In genomic region chr16:67651847-67652246, GRCh38 we compare ENCODE assay signal across 18 cellular contexts. TPM values are rescaled to one million over a fixed set of nuclear protein-coding genes. Genes with fewer than 3 reads are reported as not detected.
A peak's percentile ranks its signal among the peaks of the same experiment; 100 is the strongest.
DNase-seq lines count a peak whose midpoint lies in the region; ATAC-seq, FAIRE-seq and TF ChIP-seq lines count a peak whose summit lies in the region.
"Had no signal": no experiment of that assay in that cellular context is flagged by ENCODE, and none has a peak within 500 bp of the region (broad histone marks: within the 10 kb centered on the region; RNA-seq: fewer than 3 reads in every experiment).

No MANE protein-coding gene starts in this region.

- TF ChIP-seq CTCF in Calu3 (IDR thresholded peaks at IDR 0.05; ENCODE audit: unreplicated experiment) (no peak), nephron (IDR thresholded peaks at IDR 0.05; ENCODE audit: unreplicated experiment in 3 of 3) (no peak)

- CTCF ChIA-PET in Calu3 (lab: Charles Lee): interaction anchor here (1.0 kb wide), 1 partner anchor 131 kb away, joined by 3 read pairs; no protein-coding TSS in a partner anchor

- DNase-seq in 8988T: peak; percentile 63
- DNase-seq in Calu3: no peak
- no peak for DNase-seq in activated T-helper 1 cell treated with anti-CD3 and anti-CD28 coated beads, Interleukin-12 subunit alpha, Interleukin-12 subunit beta, Interleukin-2, Interleukin-4 antibody, amounts not matched to agents 30 ng/mL and 10 ng/mL and 1 ng/mL, durations not matched to agents 14 hours and 24 hours and 36 hours (ENCODE audit: low spot score)
- DNase-seq in RCC 7860 (ENCODE audit: low spot score): no peak
- DNase-seq in NCI-H748 (lab: John Stamatoyannopoulos, UW; ENCODE audit: unreplicated experiment): no peak
- DNase-seq: activated CD4-positive, alpha-beta T cell treated with anti-CD3 and anti-CD28 coated beads for 48 hours; activated gamma-delta T cell; dermis blood vessel endothelial cell; DMS153; NCI-H1092 treated with DMSO at 0.1 percent for 48 hours; NCI-H2029; NCI-H226; NCI-H82; sigmoid colon had no signal

- peak overlapping the region; percentile 44 for H3K4me3 Mint-ChIP-seq in Calu3 (ENCODE audit: low read depth, unreplicated experiment)
- H3K4me3 Mint-ChIP-seq in activated T-helper 1 cell treated with anti-CD3 and anti-CD28 coated beads, Interleukin-12 subunit alpha, Interleukin-12 subunit beta, Interleukin-2, Interleukin-4 antibody, amounts not matched to agents 30 ng/mL and 10 ng/mL and 1 ng/mL, durations not matched to agents 14 hours and 24 hours and 36 hours: no peak overlapping the region
- H3K4me3 Mint-ChIP-seq in nephron: peak overlapping the region; percentile 79 to 83 (median 81)

- no peak for FAIRE-seq in RCC 7860 (lab: Jason Lieb, UNC)
- FAIRE-seq: G401.6 had no signal

- peaks cover 89% of the 10 kb centered on the region for H3K27me3 Mint-ChIP-seq in Calu3 (ENCODE audit: unreplicated experiment)
- H3K27me3 Mint-ChIP-seq in activated T-helper 1 cell treated with anti-CD3 and anti-CD28 coated beads, Interleukin-12 subunit alpha, Interleukin-12 subunit beta, Interleukin-2, Interleukin-4 antibody, amounts not matched to agents 30 ng/mL and 10 ng/mL and 1 ng/mL, durations not matched to agents 14 hours and 24 hours and 36 hours (ENCODE audit: insufficient read depth): no peaks in the 10 kb centered on the region
- peaks cover 57% of the 10 kb centered on the region for H3K27me3 Mint-ChIP-seq in nephron (ENCODE audit: low read depth)

- H3K27ac Mint-ChIP-seq in Calu3 (ENCODE audit: unreplicated experiment) (no peak overlapping the region), nephron (no peak overlapping the region)
- peak overlapping the region; percentile 74 for H3K27ac Mint-ChIP-seq in activated T-helper 1 cell treated with anti-CD3 and anti-CD28 coated beads, Interleukin-12 subunit alpha, Interleukin-12 subunit beta, Interleukin-2, Interleukin-4 antibody, amounts not matched to agents 30 ng/mL and 10 ng/mL and 1 ng/mL, durations not matched to agents 14 hours and 24 hours and 36 hours

- H3K9me3 Mint-ChIP-seq in Calu3 (ENCODE audit: low read depth, unreplicated experiment) (no peaks in the 10 kb centered on the region), nephron (no peaks in the 10 kb centered on the region)
- H3K9me3 Mint-ChIP-seq in activated T-helper 1 cell treated with anti-CD3 and anti-CD28 coated beads, Interleukin-12 subunit alpha, Interleukin-12 subunit beta, Interleukin-2, Interleukin-4 antibody, amounts not matched to agents 30 ng/mL and 10 ng/mL and 1 ng/mL, durations not matched to agents 14 hours and 24 hours and 36 hours: no peaks in the 10 kb centered on the region

- intact Hi-C loops in Calu3 (cut with micrococcal nuclease; ENCODE audit: unreplicated experiment): no loop called here
- intact Hi-C loops in activated T-helper 1 cell treated with anti-CD3 and anti-CD28 coated beads, Interleukin-12 subunit alpha, Interleukin-12 subunit beta, Interleukin-2, Interleukin-4 antibody, amounts not matched to agents 30 ng/mL and 10 ng/mL and 1 ng/mL, durations not matched to agents 14 hours and 24 hours and 36 hours (cut with micrococcal nuclease): no loop called here

- no peak for ATAC-seq in HG03442 (IDR thresholded peaks at IDR 0.05; ENCODE audit: unreplicated experiment)
- ATAC-seq: Right ventricle myocardium inferior had no signal

- H3K36me3 Mint-ChIP-seq in Calu3 (ENCODE audit: insufficient read depth, unreplicated experiment) (peaks cover 15% of the 10 kb centered on the region), nephron (ENCODE audit: low read depth) (no peaks in the 10 kb centered on the region)
- H3K36me3 Mint-ChIP-seq in activated T-helper 1 cell treated with anti-CD3 and anti-CD28 coated beads, Interleukin-12 subunit alpha, Interleukin-12 subunit beta, Interleukin-2, Interleukin-4 antibody, amounts not matched to agents 30 ng/mL and 10 ng/mL and 1 ng/mL, durations not matched to agents 14 hours and 24 hours and 36 hours (ENCODE audit: low read depth): peaks cover 34% of the 10 kb centered on the region

- BruUV-seq in Calu3 (replicated peaks; lab: Mats Ljungman, UMichigan): no TSS peak

- H3K4me1 Mint-ChIP-seq in Calu3 (ENCODE audit: low read depth, unreplicated experiment) (no peaks in the 10 kb centered on the region), nephron (no peaks in the 10 kb centered on the region)
- H3K4me1 Mint-ChIP-seq in activated T-helper 1 cell treated with anti-CD3 and anti-CD28 coated beads, Interleukin-12 subunit alpha, Interleukin-12 subunit beta, Interleukin-2, Interleukin-4 antibody, amounts not matched to agents 30 ng/mL and 10 ng/mL and 1 ng/mL, durations not matched to agents 14 hours and 24 hours and 36 hours (ENCODE audit: low read depth): peaks cover 4% of the 10 kb centered on the region

RNA-seq across cellular contexts. Expression of gene CARMIL2, which starts 6.9 kb away (rescaled TPM):
- total RNA-seq in Calu3 (2022): 4.4 and 4.9 TPM in 2 replicates
- total RNA-seq in activated T-helper 1 cell treated with anti-CD3 and anti-CD28 coated beads, Interleukin-12 subunit alpha, Interleukin-12 subunit beta, Interleukin-2, Interleukin-4 antibody, amounts not matched to agents 30 ng/mL and 10 ng/mL and 1 ng/mL, durations not matched to agents 14 hours and 24 hours and 36 hours: 228 and 238 TPM in 2 replicates

RNA-seq across cellular contexts. Expression of gene ACD, which starts 8.2 kb away (rescaled TPM):
- total RNA-seq in Calu3 (2022): 44.0 and 49.9 TPM in 2 replicates
- total RNA-seq in activated T-helper 1 cell treated with anti-CD3 and anti-CD28 coated beads, Interleukin-12 subunit alpha, Interleukin-12 subunit beta, Interleukin-2, Interleukin-4 antibody, amounts not matched to agents 30 ng/mL and 10 ng/mL and 1 ng/mL, durations not matched to agents 14 hours and 24 hours and 36 hours: 56.7 and 59.1 TPM in 2 replicates

RNA-seq across cellular contexts. Expression of gene PARD6A, which starts 8.9 kb away (rescaled TPM):
- 9.5 and 12.3 TPM in 2 replicates for total RNA-seq in Calu3 (2022)
- 13.4 and 16.1 TPM in 2 replicates for total RNA-seq in activated T-helper 1 cell treated with anti-CD3 and anti-CD28 coated beads, Interleukin-12 subunit alpha, Interleukin-12 subunit beta, Interleukin-2, Interleukin-4 antibody, amounts not matched to agents 30 ng/mL and 10 ng/mL and 1 ng/mL, durations not matched to agents 14 hours and 24 hours and 36 hours

RNA-seq across cellular contexts. Expression of gene ENKD1, which starts 14.7 kb away (rescaled TPM):
- 22.6 and 23.0 TPM in 2 replicates for total RNA-seq in Calu3 (2022)
- total RNA-seq in activated T-helper 1 cell treated with anti-CD3 and anti-CD28 coated beads, Interleukin-12 subunit alpha, Interleukin-12 subunit beta, Interleukin-2, Interleukin-4 antibody, amounts not matched to agents 30 ng/mL and 10 ng/mL and 1 ng/mL, durations not matched to agents 14 hours and 24 hours and 36 hours: 11.0 and 11.8 TPM in 2 replicates

RNA-seq across cellular contexts. Expression of gene C16orf86, which starts 14.8 kb away (rescaled TPM):
- total RNA-seq in Calu3 (2022): 0.66 and 0.68 TPM in 2 replicates
- 0.86 and 1.4 TPM in 2 replicates for total RNA-seq in activated T-helper 1 cell treated with anti-CD3 and anti-CD28 coated beads, Interleukin-12 subunit alpha, Interleukin-12 subunit beta, Interleukin-2, Interleukin-4 antibody, amounts not matched to agents 30 ng/mL and 10 ng/mL and 1 ng/mL, durations not matched to agents 14 hours and 24 hours and 36 hours

Comparison
In these comparisons a context has a peak if more than half of its experiments do, and no peak if none do; other contexts are left out.
1. RNA of gene CARMIL2, which starts 6.9 kb away (total RNA-seq): 228 to 238 TPM in activated T-helper 1 cell treated with anti-CD3 and anti-CD28 coated beads, Interleukin-12 subunit alpha, Interleukin-12 subunit beta, Interleukin-2, Interleukin-4 antibody, amounts not matched to agents 30 ng/mL and 10 ng/mL and 1 ng/mL, durations not matched to agents 14 hours and 24 hours and 36 hours; 4.4 to 4.9 TPM in Calu3; every median in the first group is over 10 times any median in the second.